In genomic region chr19:6235031-6235951, GRCh38 we compare ENCODE assay signal across 1 cellular context.
TF ChIP-seq lines count a peak whose summit lies in the region.

No MANE protein-coding gene starts in this region.

TF ChIP-seq in IMR-90, 13 proteins besides CTCF, POLR2A, EP300 and RAD21 (continued from another document):
- no peak for TF ChIP-seq CEBPB (IDR thresholded peaks at IDR 0.05; ENCODE audit: low read depth, low read length)
- no peak for TF ChIP-seq RCOR1 (IDR thresholded peaks at IDR 0.05; ENCODE audit: insufficient replicate concordance, low read length)
